ENCODE assay signal across 10 cellular contexts in the genomic region with DNA sequence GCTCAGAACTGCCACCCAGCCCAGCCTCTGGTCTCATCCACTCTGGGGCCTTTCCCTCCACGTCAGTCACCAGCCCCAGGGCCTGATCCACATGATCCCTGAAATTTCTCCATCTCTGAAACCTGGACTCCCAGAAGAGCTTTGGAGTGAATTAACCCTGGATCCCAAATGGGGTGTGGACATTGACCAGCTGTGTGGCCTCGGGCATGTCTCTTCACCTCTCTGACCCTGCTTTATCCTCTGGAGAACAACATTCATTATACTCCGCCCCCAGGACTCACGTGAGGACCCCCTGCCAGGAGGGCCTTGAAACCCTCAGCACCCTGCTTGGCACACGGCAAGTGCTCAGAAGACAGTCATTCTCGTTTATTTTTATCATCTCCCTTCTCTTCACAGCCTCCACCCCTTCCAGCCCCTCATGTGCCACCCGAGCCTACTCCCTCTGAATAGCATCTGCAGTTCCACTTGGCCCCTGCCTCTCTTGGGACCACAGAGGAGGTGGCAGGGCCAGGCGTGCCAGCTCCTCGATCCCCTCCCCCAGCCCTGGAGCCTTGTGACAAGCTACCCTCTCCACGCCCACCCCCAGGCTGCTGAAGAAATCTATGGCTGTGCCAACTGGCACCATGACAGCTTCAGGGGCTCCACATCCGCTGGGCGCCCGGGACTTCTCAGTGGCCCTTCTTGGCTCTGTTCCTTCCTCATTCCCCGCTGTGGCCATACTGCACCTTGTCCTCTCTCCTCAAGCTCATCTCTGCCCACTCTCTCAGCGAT. TPM values are rescaled to one million over a fixed set of nuclear protein-coding genes. Genes with fewer than 3 reads are reported as not detected.
DNase-seq lines count a peak whose midpoint lies in the region; ATAC-seq lines count a peak whose summit lies in the region.
"Had no signal": no experiment of that assay in that cellular context is flagged by ENCODE, and none has a peak within 500 bp of the region (broad histone marks: within the 10 kb centered on the region; RNA-seq: fewer than 3 reads in every experiment).

No MANE protein-coding gene starts in this region.

- H3K4me3 Mint-ChIP-seq in activated T-helper 17 cell treated with anti-CD3 and anti-CD28 coated beads, Interleukin-2, amount 50 U/mL, for 72 hours: peak overlapping the region; percentile 9

- no peak for ATAC-seq in activated T-helper 17 cell treated with anti-CD3 and anti-CD28 coated beads, Interleukin-2, amount 50 U/mL, for 72 hours (replicated peaks)
- ATAC-seq in GM21367 (IDR thresholded peaks at IDR 0.05; ENCODE audit: unreplicated experiment) (no peak), HG03045 (IDR thresholded peaks at IDR 0.05; ENCODE audit: unreplicated experiment) (no peak), GM21381 (IDR thresholded peaks at IDR 0.05; ENCODE audit: unreplicated experiment) (no peak)

- H3K4me1 ChIP-seq in neuronal stem cell (ENCODE audit: control insufficient read depth in 2 of 2, insufficient read depth in 1 of 2, low read depth in 1 of 2, low read length in 2 of 2): peaks cover 5 to 19% of the 10 kb centered on the region in 2 donors

- DNase-seq in NCI-H1436 (lab: John Stamatoyannopoulos, UW) (peak; percentile 60), NCI-H1436 treated with DMSO at 0.1 percent for 48 hours (lab: John Stamatoyannopoulos, UW) (no peak), NCI-H1092 (lab: John Stamatoyannopoulos, UW) (peak; percentile 32), neuronal stem cell (ENCODE audit: low spot score) (no peak)
- DNase-seq: NCI-H1417 treated with DMSO at 0.1 percent for 48 hours had no signal

- peak overlapping the region; percentile 31 for H3K9ac ChIP-seq in neuronal stem cell (ENCODE audit: low read depth, low read length, poor library complexity)

- no peak overlapping the region for H2BK120ac ChIP-seq in neuronal stem cell (ENCODE audit: low read depth, low read length)

- no peaks in the 10 kb centered on the region for H3K9me3 Mint-ChIP-seq in activated T-helper 17 cell treated with anti-CD3 and anti-CD28 coated beads, Interleukin-2, amount 50 U/mL, for 72 hours

- no peak overlapping the region for H3K4me3 ChIP-seq in neuronal stem cell (ENCODE audit: low read length in 2 of 2)
- H3K4me3 ChIP-seq: thoracic aorta had no signal

- WGBS in neuronal stem cell (ENCODE audit: extremely low coverage in 2 of 2, insufficient read length in 2 of 2, insufficient replicate concordance in 1 of 2), 2 donors: no CpG with 5 or more reads among the region's 15 CpGs

- H3K4me2 ChIP-seq in neuronal stem cell (ENCODE audit: insufficient read depth, low read length, poor library complexity, severe bottlenecking): no peak overlapping the region

- no peak overlapping the region for H3K27ac ChIP-seq in neuronal stem cell (replicated peaks; ENCODE audit: low read length)
- H3K27ac ChIP-seq: thoracic aorta had no signal

- H3K18ac ChIP-seq in neuronal stem cell (ENCODE audit: low read length): no peak overlapping the region

- H3K27me3 Mint-ChIP-seq in activated T-helper 17 cell treated with anti-CD3 and anti-CD28 coated beads, Interleukin-2, amount 50 U/mL, for 72 hours: peaks cover 4% of the 10 kb centered on the region

- H2BK12ac ChIP-seq in neuronal stem cell (ENCODE audit: low read length): peak overlapping the region; percentile 36

- no peak overlapping the region for H3K14ac ChIP-seq in neuronal stem cell (ENCODE audit: low read length)

- no peak overlapping the region for H3K23ac ChIP-seq in neuronal stem cell (ENCODE audit: low read depth, low read length, poor library complexity)

- no peak overlapping the region for H4K8ac ChIP-seq in neuronal stem cell (ENCODE audit: low read depth, low read length)

- peaks cover 14% of the 10 kb centered on the region for H3K4me1 Mint-ChIP-seq in activated T-helper 17 cell treated with anti-CD3 and anti-CD28 coated beads, Interleukin-2, amount 50 U/mL, for 72 hours

- H3K27ac Mint-ChIP-seq in activated T-helper 17 cell treated with anti-CD3 and anti-CD28 coated beads, Interleukin-2, amount 50 U/mL, for 72 hours: peak overlapping the region; percentile 45

- no peak overlapping the region for H2BK15ac ChIP-seq in neuronal stem cell (ENCODE audit: low read length)

- H3K36me3 Mint-ChIP-seq in activated T-helper 17 cell treated with anti-CD3 and anti-CD28 coated beads, Interleukin-2, amount 50 U/mL, for 72 hours (ENCODE audit: low read depth): no peaks in the 10 kb centered on the region

- peak overlapping the region; percentile 59 for H2AK5ac ChIP-seq in neuronal stem cell (ENCODE audit: low read depth, low read length)

- H3K79me1 ChIP-seq in neuronal stem cell (ENCODE audit: low read depth, low read length): peaks cover 6% of the 10 kb centered on the region

- no peak overlapping the region for H2BK5ac ChIP-seq in neuronal stem cell (ENCODE audit: low read length)

- H4K91ac ChIP-seq in neuronal stem cell (ENCODE audit: low read depth, low read length, poor library complexity): no peak overlapping the region

- no peak overlapping the region for H2AFZ ChIP-seq in neuronal stem cell (ENCODE audit: low read length)

- peaks cover 0 to 6% of the 10 kb centered on the region in 2 donors for H3K36me3 ChIP-seq in neuronal stem cell (replicated peaks in 1 of 2; ENCODE audit: control insufficient read depth in 2 of 2, insufficient read depth in 2 of 2, low read length in 2 of 2)
- H3K36me3 ChIP-seq: thoracic aorta had no signal

- no peaks in the 10 kb centered on the region for H3K27me3 ChIP-seq in neuronal stem cell (ENCODE audit: control insufficient read depth in 3 of 3, insufficient read depth in 3 of 3, low read depth in 1 of 3, low read length in 3 of 3)

- H3K4ac ChIP-seq in neuronal stem cell (ENCODE audit: low read length): no peak overlapping the region

- H3K9me3 ChIP-seq in neuronal stem cell (replicated peaks in 1 of 2; ENCODE audit: control insufficient read depth in 2 of 2, insufficient read depth in 1 of 2, low read depth in 1 of 2, low read length in 2 of 2): no peaks in the 10 kb centered on the region
- H3K9me3 ChIP-seq: thoracic aorta had no signal

RNA-seq across cellular contexts. Expression of a gene that starts 18.1 kb away (rescaled TPM):
- total RNA-seq in activated T-helper 17 cell treated with anti-CD3 and anti-CD28 coated beads, Interleukin-2, amount 50 U/mL, for 72 hours: 1 to 10 TPM in 1 of 2 donors, under 1 TPM in 1; 0.24 to 4.5 TPM
- 25.2 TPM for polyA plus RNA-seq in neuronal stem cell (2013, experiment 1 of 2)
- 24.4 TPM for polyA plus RNA-seq in neuronal stem cell (2013, experiment 2 of 2)

RNA-seq across cellular contexts. Expression of a gene that starts 42.3 kb away (rescaled TPM):
- total RNA-seq in activated T-helper 17 cell treated with anti-CD3 and anti-CD28 coated beads, Interleukin-2, amount 50 U/mL, for 72 hours: not detected
- polyA plus RNA-seq in neuronal stem cell (2013, experiment 1 of 2): 1.2 TPM
- polyA plus RNA-seq in neuronal stem cell (2013, experiment 2 of 2): 1.3 TPM

Comparison
In these comparisons a context has a peak if more than half of its experiments do, and no peak if none do; other contexts are left out.
1. DNase-seq: peak in NCI-H1436 (single experiment) and NCI-H1092 (single experiment); none in NCI-H1436 treated with DMSO at 0.1 percent for 48 hours (single experiment) and neuronal stem cell (single experiment).